In the genomic region with DNA sequence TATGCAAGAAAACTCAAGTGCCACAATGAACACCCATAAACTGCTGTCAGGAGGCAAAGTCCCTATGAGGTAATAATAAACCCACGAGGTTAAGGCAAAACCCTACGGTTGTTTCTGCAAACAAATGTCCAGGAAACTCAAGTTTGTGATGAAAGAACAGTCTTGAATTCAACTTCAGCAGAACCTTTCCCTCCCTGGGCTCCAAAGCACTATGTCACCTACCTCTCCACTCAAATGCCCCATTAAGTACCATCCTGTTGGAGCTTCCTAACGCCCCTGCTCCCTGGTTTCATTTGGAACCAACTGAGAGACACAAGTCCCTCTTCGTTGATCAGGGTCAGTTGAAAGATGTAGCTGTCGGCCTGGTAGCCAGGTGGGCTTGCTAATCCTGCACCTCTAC, we compare ENCODE assay signal across 18 cellular contexts. TPM values are rescaled to one million over a fixed set of nuclear protein-coding genes. Genes with fewer than 3 reads are reported as not detected.
DNase-seq lines count a peak whose midpoint lies in the region; ATAC-seq and TF ChIP-seq lines count a peak whose summit lies in the region.
"Had no signal": no experiment of that assay in that cellular context is flagged by ENCODE, and none has a peak within 500 bp of the region (broad histone marks: within the 10 kb centered on the region; RNA-seq: fewer than 3 reads in every experiment).

No MANE protein-coding gene starts in this region.

- no peak for TF ChIP-seq CTCF in Calu3 (IDR thresholded peaks at IDR 0.05; ENCODE audit: unreplicated experiment)
- TF ChIP-seq CTCF in brain microvascular endothelial cell (IDR thresholded peaks at IDR 0.05; ENCODE audit: low read depth, low read length, missing control alignments): no peak
- TF ChIP-seq CTCF in gastrocnemius medialis (IDR thresholded peaks at IDR 0.05 in 4 of 5, conservative IDR thresholded peaks at IDR 0.05 in 1 of 5): no peak

- CTCF ChIA-PET in Calu3 (lab: Charles Lee): interaction anchor here (5.6 kb wide), 1 partner anchor 12 kb away, joined by 54 read pairs; no protein-coding TSS in a partner anchor

- no peak for TF ChIP-seq POLR2A in gastrocnemius medialis (IDR thresholded peaks at IDR 0.05)

- peak overlapping the region; percentile 94 for H3K27ac Mint-ChIP-seq in Calu3 (ENCODE audit: unreplicated experiment)
- H3K27ac Mint-ChIP-seq: nephron progenitor cell had no signal

- H3K4me3 ChIP-seq in brain microvascular endothelial cell (ENCODE audit: low read depth, low read length) (no peak overlapping the region), gastrocnemius medialis (no peak overlapping the region)
- H3K4me3 ChIP-seq: HAP-1, spleen had no signal

- H3K4me3 Mint-ChIP-seq in Calu3 (ENCODE audit: low read depth, unreplicated experiment): peak overlapping the region; percentile 24
- H3K4me3 Mint-ChIP-seq: nephron progenitor cell had no signal

- H3K36me3 Mint-ChIP-seq in Calu3 (ENCODE audit: insufficient read depth, unreplicated experiment): peaks cover 90% of the 10 kb centered on the region

- H3K9me3 ChIP-seq in gastrocnemius medialis: no peaks in the 10 kb centered on the region
- H3K9me3 ChIP-seq: HAP-1, spleen had no signal

- H3K27ac ChIP-seq in brain microvascular endothelial cell (peak overlapping the region; percentile 95), gastrocnemius medialis (peak overlapping the region; percentile 84 to 99 (median 85))

- in situ Hi-C loops in brain microvascular endothelial cell (cut with HindIII; ENCODE audit: low pct_ligation_motif_present, low sequenced_read_pairs) (no loop called here), gastrocnemius medialis (cut with MboI; ENCODE audit: low sequenced_read_pairs in 4 of 4) (no loop called here)

- ATAC-seq in left colon (peak; percentile 52), gastrocnemius medialis (no peak), HG03196 (IDR thresholded peaks at IDR 0.05; ENCODE audit: unreplicated experiment) (no peak), HG02884 (IDR thresholded peaks at IDR 0.05; ENCODE audit: unreplicated experiment) (no peak)

- no TSS peak for BruUV-seq in Calu3 (replicated peaks; lab: Mats Ljungman, UMichigan)

- no peaks in the 10 kb centered on the region for H3K9me3 Mint-ChIP-seq in Calu3 (ENCODE audit: low read depth, unreplicated experiment)
- H3K9me3 Mint-ChIP-seq: nephron progenitor cell had no signal

- H3K4me1 Mint-ChIP-seq in Calu3 (ENCODE audit: low read depth, unreplicated experiment): peaks cover 86% of the 10 kb centered on the region

- H3K36me3 ChIP-seq in brain microvascular endothelial cell (replicated peaks) (peaks cover 37% of the 10 kb centered on the region), gastrocnemius medialis (no peaks in the 10 kb centered on the region)

- intact Hi-C loops in Calu3 (cut with micrococcal nuclease; ENCODE audit: unreplicated experiment) (no loop called here), left colon (cut with DNase I, micrococcal nuclease) (no loop called here), gastrocnemius medialis (cut with DNase I; ENCODE audit: low total_unique reads) (loop anchor here (10.0 kb wide), 3 partner anchors 448 to 732 kb away; a partner anchor contains a TSS)

- DNase-seq in Calu3: no peak
- DNase-seq in brain microvascular endothelial cell: no peak
- no peak for DNase-seq in left colon
- no peak for DNase-seq in gastrocnemius medialis
- DNase-seq in SK-N-DZ (ENCODE audit: low spot score): no peak
- no peak for DNase-seq in activated CD4-positive, alpha-beta T cell treated with anti-CD3 and anti-CD28 coated beads, Interleukin-2, amount 50 U/mL, for 4 hours
- DNase-seq: activated CD4-positive, alpha-beta T cell treated with anti-CD3 and anti-CD28 coated beads, Interleukin-2, amount 50 U/mL, for 1 hour; foreskin melanocyte; Kasumi-1; NCI-H2029; NCI-H526 treated with DMSO at 0.1 percent for 48 hours; nephron progenitor cell; spleen had no signal

- peaks cover 70 to 78% of the 10 kb centered on the region in 2 donors for H3K4me1 ChIP-seq in gastrocnemius medialis

- H3K27me3 Mint-ChIP-seq in Calu3 (ENCODE audit: unreplicated experiment): no peaks in the 10 kb centered on the region

- no peaks in the 10 kb centered on the region for H3K27me3 ChIP-seq in brain microvascular endothelial cell (replicated peaks)
- H3K27me3 ChIP-seq in gastrocnemius medialis: no peaks in the 10 kb centered on the region

RNA-seq across cellular contexts. Expression of a gene that starts 2.6 kb away (rescaled TPM):
- total RNA-seq in Calu3 (2022) (5.8 and 7.6 TPM in 2 replicates), left colon (not detected), gastrocnemius medialis (not detected)
- polyA plus RNA-seq in SK-N-DZ (2014; cell fraction: cytosol; rRNA removed): not detected in 2 replicates
- polyA plus RNA-seq in SK-N-DZ (2014; cell fraction: nucleus; rRNA removed): not detected in 2 replicates
- total RNA-seq: dermis microvascular lymphatic vessel endothelial cell, RPMI7951 had no signal
- polyA plus RNA-seq: spleen had no signal

RNA-seq across cellular contexts. Expression of a gene that starts 33.0 kb away (rescaled TPM):
- total RNA-seq in Calu3 (2022) (1,185 and 1,281 TPM in 2 replicates), left colon (100 to 1,000 TPM; 271 to 585 TPM), gastrocnemius medialis (100 to 1,000 TPM; 476 to 717 (median 695) TPM)
- polyA plus RNA-seq in SK-N-DZ (2014; cell fraction: cytosol; rRNA removed): 64.3 and 72.3 TPM in 2 replicates
- 30.6 and 41.2 TPM in 2 replicates for polyA plus RNA-seq in SK-N-DZ (2014; cell fraction: nucleus; rRNA removed)
